10 cellular contexts compared by ENCODE assay signal in genomic region chr14:94601961-94602391, GRCh38. TPM values are rescaled to one million over a fixed set of nuclear protein-coding genes. Genes with fewer than 3 reads are reported as not detected.
DNase-seq lines count a peak whose midpoint lies in the region; ATAC-seq, FAIRE-seq and TF ChIP-seq lines count a peak whose summit lies in the region.
"Had no signal": no experiment of that assay in that cellular context is flagged by ENCODE, and none has a peak within 500 bp of the region (broad histone marks: within the 10 kb centered on the region; RNA-seq: fewer than 3 reads in every experiment).

No MANE protein-coding gene starts in this region.

- TF ChIP-seq CTCF in bronchial epithelial cell (IDR thresholded peaks at IDR 0.05; ENCODE audit: insufficient read depth, low read length, severe bottlenecking) (no peak), GM10266 (IDR thresholded peaks at IDR 0.05; ENCODE audit: control insufficient read depth, insufficient read depth, low read depth, missing control alignments) (no peak)

- H3K36me3 ChIP-seq in bronchial epithelial cell (ENCODE audit: control insufficient read depth, insufficient read depth, low read length), result no peaks in the 10 kb centered on the region

- H3K4me3 ChIP-seq in bronchial epithelial cell (ENCODE audit: low read depth, low read length), result no peak overlapping the region

- ATAC-seq in GM18520 (IDR thresholded peaks at IDR 0.05; ENCODE audit: unreplicated experiment), result no peak
- ATAC-seq in HG03571 (IDR thresholded peaks at IDR 0.05; ENCODE audit: unreplicated experiment), result no peak

- FAIRE-seq in bronchial epithelial cell (lab: Jason Lieb, UNC), result no peak

- no peaks in the 10 kb centered on the region for H3K27me3 ChIP-seq in bronchial epithelial cell (ENCODE audit: control insufficient read depth, insufficient read depth, low read length)

- DNase-seq in HCEC 1CT (peak; percentile 80), bronchial epithelial cell (ENCODE audit: low read depth) (peak; percentile 80), kidney tubule cell (ENCODE audit: low spot score) (peak; percentile 69), stromal cell of bone marrow (ENCODE audit: low read depth) (peak; percentile 95), NCI-H2196 treated with DMSO at 0.1 percent for 48 hours (lab: John Stamatoyannopoulos, UW; ENCODE audit: unreplicated experiment) (no peak), GM10266 (ENCODE audit: extremely low spot score) (no peak)
- DNase-seq: activated naive CD8-positive, alpha-beta T cell treated with anti-CD3 and anti-CD28 coated beads, Interleukin-2, amount 10 ng/mL, durations not matched to agents 7 days and 5 days; NCI-H345 had no signal

RNA-seq across cellular contexts. Expression of gene SERPINA3, which starts 10.2 kb away (rescaled TPM):
- total RNA-seq in bronchial epithelial cell, result 0.79 and 1.3 TPM in 2 replicates
- total RNA-seq: activated naive CD8-positive, alpha-beta T cell treated with anti-CD3 and anti-CD28 coated beads, Interleukin-2, amount 10 ng/mL, durations not matched to agents 7 days and 5 days had no signal

RNA-seq across cellular contexts. Expression of gene SERPINA5, which starts 20.8 kb away (rescaled TPM):
- total RNA-seq in bronchial epithelial cell, result not detected in 2 replicates
- total RNA-seq: activated naive CD8-positive, alpha-beta T cell treated with anti-CD3 and anti-CD28 coated beads, Interleukin-2, amount 10 ng/mL, durations not matched to agents 7 days and 5 days had no signal

RNA-seq across cellular contexts. Expression of gene SERPINA4, which starts 40.7 kb away (rescaled TPM):
- total RNA-seq in bronchial epithelial cell, result not detected in 2 replicates
- total RNA-seq: activated naive CD8-positive, alpha-beta T cell treated with anti-CD3 and anti-CD28 coated beads, Interleukin-2, amount 10 ng/mL, durations not matched to agents 7 days and 5 days had no signal

Comparison
In these comparisons a context has a peak if more than half of its experiments do, and no peak if none do; other contexts are left out.
1. DNase-seq: peak in HCEC 1CT (single experiment), bronchial epithelial cell (single experiment), kidney tubule cell (single experiment) and stromal cell of bone marrow (single experiment); none in NCI-H2196 treated with DMSO at 0.1 percent for 48 hours (single experiment) and GM10266 (single experiment).